In genomic region chr9:117718085-117718484, GRCh38 we compare ENCODE assay signal across 8 cellular contexts. TPM values are rescaled to one million over a fixed set of nuclear protein-coding genes. Genes with fewer than 3 reads are reported as not detected.
DNase-seq lines count a peak whose midpoint lies in the region; ATAC-seq and TF ChIP-seq lines count a peak whose summit lies in the region.

No MANE protein-coding gene starts in this region.

- H3K9me3 ChIP-seq in smooth muscle cell (replicated peaks; ENCODE audit: low read depth) = no peaks in the 10 kb centered on the region

- H3K36me3 Mint-ChIP-seq in activated naive CD8-positive, alpha-beta T cell treated with anti-CD3 and anti-CD28 coated beads for 36 hours = no peaks in the 10 kb centered on the region

- H2AFZ ChIP-seq in smooth muscle cell (ENCODE audit: low read depth) = no peak overlapping the region

- H3K4me3 ChIP-seq in smooth muscle cell = no peak overlapping the region

- ATAC-seq in GM19395 (IDR thresholded peaks at IDR 0.05; ENCODE audit: unreplicated experiment) (peak; percentile 100), HG03196 (IDR thresholded peaks at IDR 0.05; ENCODE audit: unreplicated experiment) (peak; percentile 100)

- H3K4me1 ChIP-seq in smooth muscle cell (ENCODE audit: low read depth) = no peaks in the 10 kb centered on the region

- no peak for TF ChIP-seq CTCF in smooth muscle cell (IDR thresholded peaks at IDR 0.05; ENCODE audit: borderline replicate concordance, insufficient read depth, poor library complexity, severe bottlenecking)

- H3K27me3 ChIP-seq in smooth muscle cell (ENCODE audit: low read depth) = no peaks in the 10 kb centered on the region

- H3K9ac ChIP-seq in smooth muscle cell (ENCODE audit: low read depth) = no peak overlapping the region

- H3K79me2 ChIP-seq in smooth muscle cell (ENCODE audit: low read depth) = no peaks in the 10 kb centered on the region

- H3K4me2 ChIP-seq in smooth muscle cell = peak overlapping the region; percentile 41

- no peak overlapping the region for H3K27ac Mint-ChIP-seq in activated naive CD8-positive, alpha-beta T cell treated with anti-CD3 and anti-CD28 coated beads for 36 hours

- no peaks in the 10 kb centered on the region for H4K20me1 ChIP-seq in smooth muscle cell (ENCODE audit: low read depth)

- peaks cover 3% of the 10 kb centered on the region for H3K36me3 ChIP-seq in smooth muscle cell (ENCODE audit: low read depth)

- DNase-seq in Ammon's horn (ENCODE audit: low spot score) (peak; percentile 43), smooth muscle cell (lab: John Stamatoyannopoulos, UW; ENCODE audit: unreplicated experiment) (no peak), SHP77 treated with DMSO at 0.1 percent for 48 hours (lab: John Stamatoyannopoulos, UW) (no peak), NCI-H187 treated with DMSO at 0.1 percent for 48 hours (lab: John Stamatoyannopoulos, UW) (no peak)
- peak; percentile 3 for DNase-seq in activated naive CD8-positive, alpha-beta T cell treated with anti-CD3 and anti-CD28 coated beads for 36 hours
- no peak for DNase-seq in activated CD8-positive, alpha-beta memory T cell treated with anti-CD3 and anti-CD28 coated beads, Interleukin-2, amount 50 U/mL, for 4 hours

- peaks cover 16% of the 10 kb centered on the region for H3K27me3 Mint-ChIP-seq in activated naive CD8-positive, alpha-beta T cell treated with anti-CD3 and anti-CD28 coated beads for 36 hours

- peak overlapping the region; percentile 42 for H3K27ac ChIP-seq in smooth muscle cell (ENCODE audit: low read depth)

- no peak overlapping the region for H3K4me3 Mint-ChIP-seq in activated naive CD8-positive, alpha-beta T cell treated with anti-CD3 and anti-CD28 coated beads for 36 hours

- H3F3A ChIP-seq in smooth muscle cell (ENCODE audit: low read depth) = no peaks in the 10 kb centered on the region

- peaks cover 4% of the 10 kb centered on the region for H3K9me3 Mint-ChIP-seq in activated naive CD8-positive, alpha-beta T cell treated with anti-CD3 and anti-CD28 coated beads for 36 hours

- H3K4me1 Mint-ChIP-seq in activated naive CD8-positive, alpha-beta T cell treated with anti-CD3 and anti-CD28 coated beads for 36 hours = peaks cover 9% of the 10 kb centered on the region

RNA-seq across cellular contexts. Expression of gene TLR4, which starts 13.9 kb away (rescaled TPM):
- total RNA-seq in activated naive CD8-positive, alpha-beta T cell treated with anti-CD3 and anti-CD28 coated beads for 36 hours = not detected
- total RNA-seq in smooth muscle cell = 16.0 and 27.7 TPM in 2 replicates
- polyA plus RNA-seq in smooth muscle cell = 4.2 and 6.9 TPM in 2 replicates

Comparison
In these comparisons a context has a peak if more than half of its experiments do, and no peak if none do; other contexts are left out.
1. DNase-seq: peak in Ammon's horn (single experiment) and activated naive CD8-positive, alpha-beta T cell treated with anti-CD3 and anti-CD28 coated beads for 36 hours (single experiment); none in smooth muscle cell (single experiment), activated CD8-positive, alpha-beta memory T cell treated with anti-CD3 and anti-CD28 coated beads, Interleukin-2, amount 50 U/mL, for 4 hours (single experiment), SHP77 treated with DMSO at 0.1 percent for 48 hours (single experiment) and NCI-H187 treated with DMSO at 0.1 percent for 48 hours (single experiment).
2. RNA of gene TLR4, which starts 13.9 kb away (total RNA-seq): 16.0 to 27.7 TPM in smooth muscle cell; not detected in activated naive CD8-positive, alpha-beta T cell treated with anti-CD3 and anti-CD28 coated beads for 36 hours; every median in the first group is over 10 times any median in the second.